Comparison of ENCODE assay signal across 19 cellular contexts in the genomic region with DNA sequence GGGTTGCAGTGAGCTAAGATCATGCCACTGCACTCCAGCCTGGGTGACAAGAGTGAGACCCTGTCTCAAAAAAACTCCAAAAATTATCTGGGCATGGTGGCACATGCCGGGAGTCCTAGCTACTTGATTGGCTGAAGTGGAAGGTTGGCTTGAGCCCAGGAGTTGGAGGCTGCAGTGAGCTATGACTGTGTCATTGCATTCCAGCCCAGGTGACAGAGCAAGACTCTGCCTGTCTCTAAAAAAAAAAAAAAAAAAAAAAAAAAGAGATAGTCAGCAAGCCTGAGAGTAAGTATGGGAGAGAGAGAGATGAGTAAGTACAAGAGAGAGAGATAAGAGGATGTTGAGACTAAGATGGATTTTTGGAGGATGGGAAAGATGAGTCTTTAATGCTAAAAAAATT.
DNase-seq lines count a peak whose midpoint lies in the region; ATAC-seq, FAIRE-seq and TF ChIP-seq lines count a peak whose summit lies in the region.
"Had no signal": no experiment of that assay in that cellular context is flagged by ENCODE, and none has a peak within 500 bp of the region (broad histone marks: within the 10 kb centered on the region; RNA-seq: fewer than 3 reads in every experiment).

No MANE protein-coding gene starts in this region.

- no peaks in the 10 kb centered on the region for H3K9me2 ChIP-seq in SK-N-SH
- H3K9me2 ChIP-seq in OCI-LY7 (ENCODE audit: insufficient read depth, low read length): no peaks in the 10 kb centered on the region

- peak; percentile 36 for DNase-seq in activated CD4-positive, alpha-beta T cell treated with anti-CD3 and anti-CD28 coated beads for 36 hours
- no peak for DNase-seq in activated CD4-positive, alpha-beta T cell treated with anti-CD3 and anti-CD28 coated beads, Interleukin-2, amount 50 U/mL, for 48 hours
- peak; percentile 77 for DNase-seq in HK-2 (ENCODE audit: unreplicated experiment)
- no peak for DNase-seq in SK-N-SH
- DNase-seq in keratinocyte (ENCODE audit: low read depth, low spot score): peak; percentile 92
- DNase-seq in OCI-LY7 (ENCODE audit: low spot score): no peak
- DNase-seq in NCI-H345 (lab: John Stamatoyannopoulos, UW): no peak
- DNase-seq: 8988T; activated T-cell treated with anti-CD3 and anti-CD28 coated beads, Interleukin-2, amount 50 U/mL, for 48 hours; amygdala; CD4-positive, CD25-positive, alpha-beta regulatory T cell; dermis blood vessel endothelial cell; NCI-H1092 treated with DMSO at 0.1 percent for 48 hours; NCI-H2227 treated with DMSO at 0.1 percent for 48 hours; right lobe of liver; stimulated activated naive B cell treated with anti-CD40 and anti-IgM and Interleukin-4, amounts not matched to agents 10 μg/mL and 1 μg/mL and 100 μg/mL, for 72 hours; upper lobe of right lung had no signal

- dilution Hi-C loops in keratinocyte (cut with MboI; ENCODE audit: extremely low pct_ligation_motif_present, low sequenced_read_pairs): no loop called here

- TF ChIP-seq CTCF in SK-N-SH (IDR thresholded peaks at IDR 0.05): no peak
- no peak for TF ChIP-seq CTCF in keratinocyte (optimal IDR thresholded peaks at IDR 0.05 in 1 of 3, IDR thresholded peaks at IDR 0.05 in 1 of 3, conservative IDR thresholded peaks at IDR 0.05 in 1 of 3; ENCODE audit: extremely low read depth in 1 of 3, insufficient read depth in 2 of 3, low read length in 3 of 3)
- no peak for TF ChIP-seq CTCF in gastroesophageal sphincter (IDR thresholded peaks at IDR 0.05)
- no peak for TF ChIP-seq CTCF in OCI-LY7 (conservative IDR thresholded peaks at IDR 0.05; ENCODE audit: low read length)

- no peaks in the 10 kb centered on the region for H4K20me1 ChIP-seq in SK-N-SH (ENCODE audit: insufficient read depth)
- H4K20me1 ChIP-seq in keratinocyte (ENCODE audit: control insufficient read depth, extremely low read depth, insufficient read depth, low read length): no peaks in the 10 kb centered on the region
- H4K20me1 ChIP-seq in OCI-LY7 (ENCODE audit: insufficient read depth, low read length): no peaks in the 10 kb centered on the region

- H3K36me3 ChIP-seq in SK-N-SH (replicated peaks in 1 of 2; ENCODE audit: control insufficient read depth in 1 of 2, insufficient read depth in 2 of 2, low read length in 1 of 2) (no peaks in the 10 kb centered on the region), keratinocyte (ENCODE audit: control insufficient read depth in 2 of 2, extremely low read depth in 1 of 2, insufficient read depth in 2 of 2, low read length in 2 of 2) (no peaks in the 10 kb centered on the region), gastroesophageal sphincter (no peaks in the 10 kb centered on the region), OCI-LY7 (ENCODE audit: insufficient read depth, low read length) (peaks cover 24% of the 10 kb centered on the region)
- H3K36me3 ChIP-seq: right lobe of liver, upper lobe of right lung had no signal

- no peak for TF ChIP-seq RAD21 in SK-N-SH (IDR thresholded peaks at IDR 0.05; ENCODE audit: low read length)

- no peaks in the 10 kb centered on the region for H3K9me1 ChIP-seq in keratinocyte (ENCODE audit: control insufficient read depth, extremely low read depth, insufficient read depth, low read length)

- TF ChIP-seq POLR2A in gastroesophageal sphincter (IDR thresholded peaks at IDR 0.05): no peak

- H3K4me1 ChIP-seq in SK-N-SH (ENCODE audit: control insufficient read depth in 1 of 2, insufficient read depth in 2 of 2, low read depth in 1 of 2, low read length in 1 of 2): peaks cover 0 to 7% of the 10 kb centered on the region in 2 experiments; a peak in 1 of 4 replicates
- peaks cover 48% of the 10 kb centered on the region for H3K4me1 ChIP-seq in keratinocyte (ENCODE audit: control insufficient read depth, extremely low read depth, insufficient read depth, low read length)
- no peaks in the 10 kb centered on the region for H3K4me1 ChIP-seq in gastroesophageal sphincter
- peaks cover 50% of the 10 kb centered on the region for H3K4me1 ChIP-seq in OCI-LY7 (ENCODE audit: insufficient read depth, low read length, poor library complexity, severe bottlenecking)
- H3K4me1 ChIP-seq: right lobe of liver, upper lobe of right lung had no signal

- H3K4me3 Mint-ChIP-seq in activated CD4-positive, alpha-beta T cell treated with anti-CD3 and anti-CD28 coated beads for 36 hours: no peak overlapping the region
- H3K4me3 Mint-ChIP-seq: CD4-positive, CD25-positive, alpha-beta regulatory T cell; memory B cell; stimulated activated naive B cell treated with anti-CD40 and anti-IgM and Interleukin-4, amounts not matched to agents 10 μg/mL and 1 μg/mL and 100 μg/mL, for 72 hours had no signal

- no peak overlapping the region for H3K9ac ChIP-seq in SK-N-SH
- no peak overlapping the region for H3K9ac ChIP-seq in keratinocyte (ENCODE audit: control insufficient read depth, extremely low read depth, insufficient read depth, low read length)

- H3K27ac Mint-ChIP-seq in activated CD4-positive, alpha-beta T cell treated with anti-CD3 and anti-CD28 coated beads for 36 hours: no peak overlapping the region
- H3K27ac Mint-ChIP-seq: stimulated activated naive B cell treated with anti-CD40 and anti-IgM and Interleukin-4, amounts not matched to agents 10 μg/mL and 1 μg/mL and 100 μg/mL, for 72 hours had no signal

- H3K9me3 ChIP-seq in SK-N-SH (no peaks in the 10 kb centered on the region), keratinocyte (ENCODE audit: control insufficient read depth, low read depth, low read length) (no peaks in the 10 kb centered on the region), gastroesophageal sphincter (no peaks in the 10 kb centered on the region), OCI-LY7 (ENCODE audit: low read length) (no peaks in the 10 kb centered on the region)
- H3K9me3 ChIP-seq: right lobe of liver, upper lobe of right lung had no signal

- POLR2A ChIA-PET in activated CD4-positive, alpha-beta T cell treated with anti-CD3 and anti-CD28 coated beads for 36 hours (lab: Charles Lee): interaction anchor here (0.8 kb wide), 1 partner anchor 149 kb away, joined by 3 read pairs; no protein-coding TSS in a partner anchor
- POLR2A ChIA-PET in SK-N-SH (lab: Yijun Ruan, JAX): no interaction called here
- POLR2A ChIA-PET in OCI-LY7 (lab: Charles Lee): interaction anchor here (0.6 to 2.9 kb wide), 3 partner anchors 19 to 36 kb away, joined by 3 to 11 read pairs (median 3); no protein-coding TSS in a partner anchor

- peaks cover 4% of the 10 kb centered on the region for H3F3A ChIP-seq in SK-N-SH (replicated peaks; ENCODE audit: insufficient read depth)

- H3K9me3 Mint-ChIP-seq in activated CD4-positive, alpha-beta T cell treated with anti-CD3 and anti-CD28 coated beads for 36 hours (ENCODE audit: low read depth): peaks cover 1% of the 10 kb centered on the region
- H3K9me3 Mint-ChIP-seq: memory B cell had no signal

- FAIRE-seq in keratinocyte (lab: Jason Lieb, UNC): peak; percentile 53

- BruUV-seq in OCI-LY7 (replicated peaks; lab: Mats Ljungman, UMichigan): no TSS peak

- no peak for TF ChIP-seq EP300 in SK-N-SH (IDR thresholded peaks at IDR 0.05; ENCODE audit: borderline replicate concordance in 1 of 2, low read depth in 1 of 2, low read length in 1 of 2)
- no peak for TF ChIP-seq EP300 in gastroesophageal sphincter (IDR thresholded peaks at IDR 0.05)

- no peak overlapping the region for H3K4me3 ChIP-seq in SK-N-SH (ENCODE audit: low read depth in 2 of 2, low read length in 1 of 2)
- no peak overlapping the region for H3K4me3 ChIP-seq in keratinocyte (ENCODE audit: control insufficient read depth in 2 of 3, extremely low read depth in 1 of 3, insufficient read depth in 2 of 3, low read depth in 1 of 3, low read length in 3 of 3)
- H3K4me3 ChIP-seq in gastroesophageal sphincter: no peak overlapping the region
- H3K4me3 ChIP-seq in OCI-LY7 (ENCODE audit: low read depth, low read length, poor library complexity, severe bottlenecking): no peak overlapping the region
- H3K4me3 ChIP-seq: right lobe of liver, upper lobe of right lung had no signal

- H3K27ac ChIP-seq in SK-N-SH (ENCODE audit: low read depth in 2 of 2, low read length in 1 of 2) (no peak overlapping the region), keratinocyte (ENCODE audit: control insufficient read depth, insufficient read depth, low read length) (peak overlapping the region; percentile 52), gastroesophageal sphincter (no peak overlapping the region), OCI-LY7 (ENCODE audit: low read depth, low read length, poor library complexity, severe bottlenecking) (no peak overlapping the region)
- H3K27ac ChIP-seq: right lobe of liver, upper lobe of right lung had no signal

- peaks cover 7% of the 10 kb centered on the region for H3K36me3 Mint-ChIP-seq in activated CD4-positive, alpha-beta T cell treated with anti-CD3 and anti-CD28 coated beads for 36 hours (ENCODE audit: low read depth)

- H3K27me3 ChIP-seq in SK-N-SH (ENCODE audit: insufficient read depth) (no peaks in the 10 kb centered on the region), keratinocyte (ENCODE audit: control insufficient read depth, extremely low read depth, insufficient read depth, low read length) (no peaks in the 10 kb centered on the region), gastroesophageal sphincter (no peaks in the 10 kb centered on the region)
- H3K27me3 ChIP-seq: right lobe of liver, upper lobe of right lung had no signal

- no peaks in the 10 kb centered on the region for H3K79me2 ChIP-seq in SK-N-SH (ENCODE audit: insufficient read depth)
- no peaks in the 10 kb centered on the region for H3K79me2 ChIP-seq in keratinocyte (ENCODE audit: control insufficient read depth, insufficient read depth, low read length)
- H3K79me2 ChIP-seq in OCI-LY7 (ENCODE audit: insufficient read depth, low read depth, low read length): peaks cover 11% of the 10 kb centered on the region; the same call in 1 of the 2 replicates

- 42% methylated on average over 1 of the region's 1 CpG for WGBS in SK-N-SH (ENCODE audit: low lambda C conversion rate)
- WGBS in gastroesophageal sphincter (ENCODE audit: low coverage in 1 of 2), 2 donors: 100% methylated on average over 1 of the region's 1 CpG; no CpG with 5 or more reads in 1 of the 2 donors

- CTCF ChIA-PET in activated CD4-positive, alpha-beta T cell treated with anti-CD3 and anti-CD28 coated beads for 36 hours (lab: Charles Lee): interaction anchor here (0.9 kb wide), 1 partner anchor 13 kb away, joined by 4 read pairs; no protein-coding TSS in a partner anchor
- CTCF ChIA-PET in SK-N-SH (lab: Yijun Ruan, JAX): interaction anchor here (1.2 kb wide), 1 partner anchor 556 kb away, joined by 3 read pairs; no protein-coding TSS in a partner anchor
- CTCF ChIA-PET in OCI-LY7 (lab: Charles Lee; ENCODE audit: unreplicated experiment): no interaction called here

- H2AFZ ChIP-seq in SK-N-SH (ENCODE audit: low read depth) (no peak overlapping the region), keratinocyte (ENCODE audit: control insufficient read depth, low read length) (no peak overlapping the region), OCI-LY7 (ENCODE audit: low read length) (no peak overlapping the region)

- intact Hi-C loops in activated CD4-positive, alpha-beta T cell treated with anti-CD3 and anti-CD28 coated beads for 36 hours (cut with DNase I, micrococcal nuclease): loop anchor here (5.0 kb wide), 4 partner anchors 53 to 148 kb away; no protein-coding TSS in a partner anchor
- intact Hi-C loops in OCI-LY7 (cut with micrococcal nuclease; ENCODE audit: unreplicated experiment): loop anchor here (5.0 to 10.0 kb wide), 2 partner anchors 47 to 544 kb away; no protein-coding TSS in a partner anchor

- H3K4me1 Mint-ChIP-seq in activated CD4-positive, alpha-beta T cell treated with anti-CD3 and anti-CD28 coated beads for 36 hours: peaks cover 21% of the 10 kb centered on the region

- H3K4me2 ChIP-seq in SK-N-SH (no peak overlapping the region), keratinocyte (ENCODE audit: control insufficient read depth, extremely low read depth, insufficient read depth, low read depth, low read length) (peak overlapping the region; percentile 33), OCI-LY7 (ENCODE audit: low read length) (no peak overlapping the region)

- ATAC-seq in activated CD4-positive, alpha-beta T cell treated with anti-CD3 and anti-CD28 coated beads for 36 hours: peak; percentile 63
- ATAC-seq in gastroesophageal sphincter: no peak
- ATAC-seq: right lobe of liver, upper lobe of right lung had no signal

- no peaks in the 10 kb centered on the region for H3K27me3 Mint-ChIP-seq in activated CD4-positive, alpha-beta T cell treated with anti-CD3 and anti-CD28 coated beads for 36 hours
- H3K27me3 Mint-ChIP-seq: CD4-positive, CD25-positive, alpha-beta regulatory T cell; memory B cell; stimulated activated naive B cell treated with anti-CD40 and anti-IgM and Interleukin-4, amounts not matched to agents 10 μg/mL and 1 μg/mL and 100 μg/mL, for 72 hours had no signal

Comparison
In these comparisons a context has a peak if more than half of its experiments do, and no peak if none do; other contexts are left out.
1. DNase-seq: peak in activated CD4-positive, alpha-beta T cell treated with anti-CD3 and anti-CD28 coated beads for 36 hours (single experiment), HK-2 (single experiment) and keratinocyte (single experiment); none in activated CD4-positive, alpha-beta T cell treated with anti-CD3 and anti-CD28 coated beads, Interleukin-2, amount 50 U/mL, for 48 hours (0 of 2), SK-N-SH (single experiment), OCI-LY7 (single experiment) and NCI-H345 (single experiment).